ENCODE assay signal across 1 cellular context in the genomic region with DNA sequence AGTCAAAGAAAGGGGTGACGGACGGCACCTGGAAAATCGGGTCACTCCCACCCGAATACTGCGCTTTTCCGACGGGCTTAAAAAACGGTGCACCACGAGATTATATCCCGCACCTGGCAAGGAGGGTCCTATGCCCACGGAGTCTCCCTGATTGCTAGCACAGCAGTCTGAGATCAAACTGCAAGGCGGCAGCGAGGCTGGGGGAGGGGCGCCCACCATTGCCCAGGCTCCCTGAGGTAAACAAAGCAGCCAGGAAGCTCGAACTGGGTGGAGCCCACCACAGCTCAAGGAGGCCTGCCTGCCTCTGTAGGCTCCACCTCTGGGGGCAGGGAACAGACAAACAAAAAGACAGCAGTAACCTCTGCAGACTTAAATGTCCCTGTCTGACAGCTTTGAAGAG.
TF ChIP-seq lines count a peak whose summit lies in the region.

No MANE protein-coding gene starts in this region.

TF ChIP-seq in WTC11, 78 proteins besides CTCF, POLR2A, EP300 and RAD21:
- TF ChIP-seq, protein P1, sequence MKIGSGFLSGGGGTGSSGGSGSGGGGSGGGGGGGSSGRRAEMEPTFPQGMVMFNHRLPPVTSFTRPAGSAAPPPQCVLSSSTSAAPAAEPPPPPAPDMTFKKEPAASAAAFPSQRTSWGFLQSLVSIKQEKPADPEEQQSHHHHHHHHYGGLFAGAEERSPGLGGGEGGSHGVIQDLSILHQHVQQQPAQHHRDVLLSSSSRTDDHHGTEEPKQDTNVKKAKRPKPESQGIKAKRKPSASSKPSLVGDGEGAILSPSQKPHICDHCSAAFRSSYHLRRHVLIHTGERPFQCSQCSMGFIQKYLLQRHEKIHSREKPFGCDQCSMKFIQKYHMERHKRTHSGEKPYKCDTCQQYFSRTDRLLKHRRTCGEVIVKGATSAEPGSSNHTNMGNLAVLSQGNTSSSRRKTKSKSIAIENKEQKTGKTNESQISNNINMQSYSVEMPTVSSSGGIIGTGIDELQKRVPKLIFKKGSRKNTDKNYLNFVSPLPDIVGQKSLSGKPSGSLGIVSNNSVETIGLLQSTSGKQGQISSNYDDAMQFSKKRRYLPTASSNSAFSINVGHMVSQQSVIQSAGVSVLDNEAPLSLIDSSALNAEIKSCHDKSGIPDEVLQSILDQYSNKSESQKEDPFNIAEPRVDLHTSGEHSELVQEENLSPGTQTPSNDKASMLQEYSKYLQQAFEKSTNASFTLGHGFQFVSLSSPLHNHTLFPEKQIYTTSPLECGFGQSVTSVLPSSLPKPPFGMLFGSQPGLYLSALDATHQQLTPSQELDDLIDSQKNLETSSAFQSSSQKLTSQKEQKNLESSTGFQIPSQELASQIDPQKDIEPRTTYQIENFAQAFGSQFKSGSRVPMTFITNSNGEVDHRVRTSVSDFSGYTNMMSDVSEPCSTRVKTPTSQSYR (CRISPR knock-in tag; IDR thresholded peaks at IDR 0.05) = 0 out of 2 replicates have a peak, but pooled peaks have one; percentile 37
- TF ChIP-seq FOXK1 (CRISPR knock-in tag; IDR thresholded peaks at IDR 0.05) = peak; percentile 78; the same call in 1 of the 2 replicates
- TF ChIP-seq, protein P2, sequence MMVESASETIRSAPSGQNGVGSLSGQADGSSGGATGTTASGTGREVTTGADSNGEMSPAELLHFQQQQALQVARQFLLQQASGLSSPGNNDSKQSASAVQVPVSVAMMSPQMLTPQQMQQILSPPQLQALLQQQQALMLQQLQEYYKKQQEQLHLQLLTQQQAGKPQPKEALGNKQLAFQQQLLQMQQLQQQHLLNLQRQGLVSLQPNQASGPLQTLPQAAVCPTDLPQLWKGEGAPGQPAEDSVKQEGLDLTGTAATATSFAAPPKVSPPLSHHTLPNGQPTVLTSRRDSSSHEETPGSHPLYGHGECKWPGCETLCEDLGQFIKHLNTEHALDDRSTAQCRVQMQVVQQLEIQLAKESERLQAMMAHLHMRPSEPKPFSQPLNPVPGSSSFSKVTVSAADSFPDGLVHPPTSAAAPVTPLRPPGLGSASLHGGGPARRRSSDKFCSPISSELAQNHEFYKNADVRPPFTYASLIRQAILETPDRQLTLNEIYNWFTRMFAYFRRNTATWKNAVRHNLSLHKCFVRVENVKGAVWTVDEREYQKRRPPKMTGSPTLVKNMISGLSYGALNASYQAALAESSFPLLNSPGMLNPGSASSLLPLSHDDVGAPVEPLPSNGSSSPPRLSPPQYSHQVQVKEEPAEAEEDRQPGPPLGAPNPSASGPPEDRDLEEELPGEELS (CRISPR knock-in tag; IDR thresholded peaks at IDR 0.05) = 0 out of 2 replicates have a peak, but pooled peaks have one; percentile 51
